ENCODE assay signal across 18 cellular contexts in the genomic region with DNA sequence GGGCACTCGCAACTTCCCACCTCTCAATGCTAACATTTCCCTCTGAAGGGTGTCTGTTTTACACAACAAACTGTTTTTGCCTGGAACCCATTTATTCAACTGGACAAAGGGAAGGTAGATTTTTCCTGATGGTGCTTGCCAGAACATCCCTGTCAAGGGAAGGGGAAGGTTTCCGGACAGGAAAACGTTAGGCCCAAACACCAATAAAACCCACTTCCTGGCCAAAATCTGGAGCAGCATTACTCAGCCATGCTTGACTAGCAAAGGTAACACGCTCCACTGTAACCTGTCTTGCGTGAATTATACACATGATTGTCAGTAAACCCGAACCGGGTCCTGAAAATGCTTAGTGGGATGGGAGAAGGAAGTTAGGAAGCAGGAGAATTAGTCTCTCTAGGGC.
DNase-seq lines count a peak whose midpoint lies in the region; ATAC-seq and TF ChIP-seq lines count a peak whose summit lies in the region.
"Had no signal": no experiment of that assay in that cellular context is flagged by ENCODE, and none has a peak within 500 bp of the region (broad histone marks: within the 10 kb centered on the region; RNA-seq: fewer than 3 reads in every experiment).

No MANE protein-coding gene starts in this region.

- H3K4me2 ChIP-seq in GM23338, result no peak overlapping the region
- H3K4me2 ChIP-seq in trophoblast cell (ENCODE audit: low read length), result no peak overlapping the region

- H3K14ac ChIP-seq in trophoblast cell (ENCODE audit: low read length), result no peak overlapping the region

- no peak overlapping the region for H4K12ac ChIP-seq in trophoblast cell (ENCODE audit: low read depth, low read length)

- no peaks in the 10 kb centered on the region for H4K20me1 ChIP-seq in GM23338 (replicated peaks; ENCODE audit: insufficient read depth)

- H3K36me3 Mint-ChIP-seq in GM23338 (ENCODE audit: low read depth), result no peaks in the 10 kb centered on the region
- H3K36me3 Mint-ChIP-seq: CD4-positive, alpha-beta memory T cell had no signal

- no peak overlapping the region for H2BK120ac ChIP-seq in trophoblast cell (ENCODE audit: insufficient read depth, low read length, poor library complexity)

- no peak overlapping the region for H2BK5ac ChIP-seq in trophoblast cell (ENCODE audit: low read depth, low read length, poor library complexity)

- intact Hi-C loops in thyroid gland (cut with DNase I), result no loop called here
- intact Hi-C loops in stomach (cut with DNase I; ENCODE audit: low total_unique reads), result no loop called here

- no peak overlapping the region for H3K9ac ChIP-seq in trophoblast cell (ENCODE audit: low read length)

- no peak overlapping the region for H3K4ac ChIP-seq in trophoblast cell (ENCODE audit: low read depth, low read length)

- H3K9me3 Mint-ChIP-seq in GM23338, result no peaks in the 10 kb centered on the region

- no peak overlapping the region for H4K91ac ChIP-seq in trophoblast cell (ENCODE audit: low read depth, low read length)

- no peak overlapping the region for H3K23ac ChIP-seq in trophoblast cell (ENCODE audit: low read length)

- TF ChIP-seq CTCF in GM23338 (conservative IDR thresholded peaks at IDR 0.05; ENCODE audit: low read depth in 2 of 2) (no peak), thyroid gland (IDR thresholded peaks at IDR 0.05) (no peak), stomach (IDR thresholded peaks at IDR 0.05) (no peak)

- H2AK5ac ChIP-seq in trophoblast cell (ENCODE audit: low read length), result no peak overlapping the region

- no peak for DNase-seq in GM23338 (ENCODE audit: low spot score)
- peak; percentile 41 to 78 for DNase-seq in dermis microvascular lymphatic vessel endothelial cell (ENCODE audit: low read depth in 2 of 2)
- peak; percentile 68 to 77 for DNase-seq in lung microvascular endothelial cell (ENCODE audit: low read depth in 2 of 2)
- peak; percentile 27 to 32 for DNase-seq in thyroid gland
- no peak for DNase-seq in NCI-H345 (lab: John Stamatoyannopoulos, UW)
- DNase-seq in trophoblast cell, result no peak
- DNase-seq in stomach, result no peak
- DNase-seq: C1 segment of cervical spinal cord, Calu3, COR-L47, DMS53, DMS79 treated with DMSO at 0.1 percent for 48 hours, GF-D8, H7, HCEC 1CT had no signal

- H3K4me3 ChIP-seq in GM23338, result no peak overlapping the region
- no peak overlapping the region for H3K4me3 ChIP-seq in thyroid gland (replicated peaks in 1 of 3)
- no peak overlapping the region for H3K4me3 ChIP-seq in trophoblast cell (ENCODE audit: low read depth, low read length)
- H3K4me3 ChIP-seq in stomach, result no peak overlapping the region

- no peak overlapping the region for H4K8ac ChIP-seq in trophoblast cell (ENCODE audit: low read depth, low read length)

- peaks cover 2% of the 10 kb centered on the region for H3K27me3 Mint-ChIP-seq in GM23338 (ENCODE audit: insufficient read depth, low read depth, poor library complexity)

- H3K9me3 ChIP-seq in thyroid gland (no peaks in the 10 kb centered on the region), trophoblast cell (ENCODE audit: insufficient read depth, low read depth, low read length) (no peaks in the 10 kb centered on the region), stomach (no peaks in the 10 kb centered on the region)

- H3F3A ChIP-seq in GM23338 (replicated peaks; ENCODE audit: low read depth), result no peaks in the 10 kb centered on the region

- TF ChIP-seq EP300 in stomach (IDR thresholded peaks at IDR 0.05), result no peak

- peak overlapping the region; percentile 47; the same call in 1 of the 2 replicates for H2AFZ ChIP-seq in GM23338
- no peak overlapping the region for H2AFZ ChIP-seq in trophoblast cell (ENCODE audit: insufficient read depth, low read length, poor library complexity)

- H3K27me3 ChIP-seq in GM23338 (ENCODE audit: insufficient read depth), result no peaks in the 10 kb centered on the region
- no peaks in the 10 kb centered on the region for H3K27me3 ChIP-seq in thyroid gland
- no peaks in the 10 kb centered on the region for H3K27me3 ChIP-seq in trophoblast cell (ENCODE audit: insufficient read depth, low read length)
- no peaks in the 10 kb centered on the region for H3K27me3 ChIP-seq in stomach

- H3K36me3 ChIP-seq in GM23338 (ENCODE audit: insufficient read depth) (no peaks in the 10 kb centered on the region), thyroid gland (no peaks in the 10 kb centered on the region), trophoblast cell (ENCODE audit: control insufficient read depth in 1 of 2, insufficient read depth in 2 of 2, low read length in 2 of 2) (no peaks in the 10 kb centered on the region), stomach (no peaks in the 10 kb centered on the region)

- peaks cover 8% of the 10 kb centered on the region for H3K4me1 Mint-ChIP-seq in GM23338
- H3K4me1 Mint-ChIP-seq: B cell; CD4-positive, alpha-beta memory T cell had no signal

- H2BK12ac ChIP-seq in trophoblast cell (ENCODE audit: low read length), result no peak overlapping the region

- ATAC-seq in GM23338, result no peak
- ATAC-seq in GM21360 (IDR thresholded peaks at IDR 0.05; ENCODE audit: unreplicated experiment), result no peak

- H3K79me1 ChIP-seq in trophoblast cell (ENCODE audit: low read length), result no peaks in the 10 kb centered on the region

- H3K4me3 Mint-ChIP-seq in GM23338, result no peak overlapping the region
- H3K4me3 Mint-ChIP-seq: B cell; CD4-positive, alpha-beta memory T cell had no signal

- no peak overlapping the region for H3K27ac Mint-ChIP-seq in GM23338
- H3K27ac Mint-ChIP-seq: B cell; CD4-positive, alpha-beta memory T cell had no signal

- H3K79me2 ChIP-seq in GM23338 (replicated peaks; ENCODE audit: insufficient read depth) (no peaks in the 10 kb centered on the region), trophoblast cell (ENCODE audit: control insufficient read depth, insufficient read depth, low read length, poor library complexity) (no peaks in the 10 kb centered on the region)

- no peak for TF ChIP-seq POLR2A in thyroid gland (IDR thresholded peaks at IDR 0.05)
- TF ChIP-seq POLR2A in stomach (IDR thresholded peaks at IDR 0.05), result no peak

- 28 to 38% methylated on average over 7 of the region's 7 CpGs for WGBS in thyroid gland, 2 donors
- no CpG with 5 or more reads among the region's 7 CpGs for WGBS in trophoblast cell (ENCODE audit: extremely low coverage, insufficient coverage, insufficient read length)
- WGBS in stomach, 5 donors, result 70 to 85% (median 81%) methylated on average over 7 of the region's 7 CpGs

- H3K27ac ChIP-seq in GM23338 (ENCODE audit: low read depth) (no peak overlapping the region), thyroid gland (no peak overlapping the region), trophoblast cell (ENCODE audit: low read depth, low read length) (no peak overlapping the region), stomach (no peak overlapping the region)

- 0 out of 2 replicates have a peak, but pooled peaks cover 9% of the 10 kb centered on the region for H3K9me2 ChIP-seq in GM23338 (ENCODE audit: insufficient read depth)

- H3K18ac ChIP-seq in trophoblast cell (ENCODE audit: low read length), result no peak overlapping the region

- H3K4me1 ChIP-seq in GM23338 (ENCODE audit: insufficient read depth) (no peaks in the 10 kb centered on the region), thyroid gland (peaks cover 0 to 10% of the 10 kb centered on the region in 2 donors), trophoblast cell (ENCODE audit: control insufficient read depth in 1 of 2, insufficient read depth in 2 of 2, low read length in 2 of 2) (no peaks in the 10 kb centered on the region), stomach (no peaks in the 10 kb centered on the region)

TF ChIP-seq in GM23338, 12 proteins besides CTCF, POLR2A, EP300 and RAD21:
- TF ChIP-seq EZH2phosphoT487 (IDR thresholded peaks at IDR 0.05; ENCODE audit: unreplicated experiment) (no peak), JUNB (IDR thresholded peaks at IDR 0.05; ENCODE audit: unreplicated experiment) (no peak), CREB1 (CRISPR knock-in tag; IDR thresholded peaks at IDR 0.05; ENCODE audit: low read depth) (no peak), STAT1 (IDR thresholded peaks at IDR 0.05; ENCODE audit: unreplicated experiment) (no peak), ZNF331 (CRISPR knock-in tag; IDR thresholded peaks at IDR 0.05; ENCODE audit: low read depth) (no peak), ZNF114 (CRISPR knock-in tag; IDR thresholded peaks at IDR 0.05) (no peak), EZH2 (IDR thresholded peaks at IDR 0.05; ENCODE audit: low read depth, unreplicated experiment) (no peak), ETS1 (IDR thresholded peaks at IDR 0.05) (no peak)
- TF ChIP-seq, protein P1, sequence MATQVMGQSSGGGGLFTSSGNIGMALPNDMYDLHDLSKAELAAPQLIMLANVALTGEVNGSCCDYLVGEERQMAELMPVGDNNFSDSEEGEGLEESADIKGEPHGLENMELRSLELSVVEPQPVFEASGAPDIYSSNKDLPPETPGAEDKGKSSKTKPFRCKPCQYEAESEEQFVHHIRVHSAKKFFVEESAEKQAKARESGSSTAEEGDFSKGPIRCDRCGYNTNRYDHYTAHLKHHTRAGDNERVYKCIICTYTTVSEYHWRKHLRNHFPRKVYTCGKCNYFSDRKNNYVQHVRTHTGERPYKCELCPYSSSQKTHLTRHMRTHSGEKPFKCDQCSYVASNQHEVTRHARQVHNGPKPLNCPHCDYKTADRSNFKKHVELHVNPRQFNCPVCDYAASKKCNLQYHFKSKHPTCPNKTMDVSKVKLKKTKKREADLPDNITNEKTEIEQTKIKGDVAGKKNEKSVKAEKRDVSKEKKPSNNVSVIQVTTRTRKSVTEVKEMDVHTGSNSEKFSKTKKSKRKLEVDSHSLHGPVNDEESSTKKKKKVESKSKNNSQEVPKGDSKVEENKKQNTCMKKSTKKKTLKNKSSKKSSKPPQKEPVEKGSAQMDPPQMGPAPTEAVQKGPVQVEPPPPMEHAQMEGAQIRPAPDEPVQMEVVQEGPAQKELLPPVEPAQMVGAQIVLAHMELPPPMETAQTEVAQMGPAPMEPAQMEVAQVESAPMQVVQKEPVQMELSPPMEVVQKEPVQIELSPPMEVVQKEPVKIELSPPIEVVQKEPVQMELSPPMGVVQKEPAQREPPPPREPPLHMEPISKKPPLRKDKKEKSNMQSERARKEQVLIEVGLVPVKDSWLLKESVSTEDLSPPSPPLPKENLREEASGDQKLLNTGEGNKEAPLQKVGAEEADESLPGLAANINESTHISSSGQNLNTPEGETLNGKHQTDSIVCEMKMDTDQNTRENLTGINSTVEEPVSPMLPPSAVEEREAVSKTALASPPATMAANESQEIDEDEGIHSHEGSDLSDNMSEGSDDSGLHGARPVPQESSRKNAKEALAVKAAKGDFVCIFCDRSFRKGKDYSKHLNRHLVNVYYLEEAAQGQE (IDR thresholded peaks at IDR 0.05; ENCODE audit: unreplicated experiment), result no peak

Comparison
In these comparisons a context has a peak if more than half of its experiments do, and no peak if none do; other contexts are left out.
1. DNase-seq: peak in dermis microvascular lymphatic vessel endothelial cell (2 of 2), lung microvascular endothelial cell (2 of 2) and thyroid gland (2 of 2); none in GM23338 (single experiment), NCI-H345 (single experiment), trophoblast cell (0 of 2) and stomach (single experiment).